37 cellular contexts compared by ENCODE assay signal in genomic region chr19:3659746-3660112, GRCh38. TPM values are rescaled to one million over a fixed set of nuclear protein-coding genes. Genes with fewer than 3 reads are reported as not detected.
"Had no signal": no experiment of that assay in that cellular context is flagged by ENCODE, and none has a peak within 500 bp of the region (broad histone marks: within the 10 kb centered on the region; RNA-seq: fewer than 3 reads in every experiment).

No MANE protein-coding gene starts in this region.

- H3K9me3 ChIP-seq: MG63 had no signal

- DNase-seq: Karpas-422, Kasumi-1, MG63, MM.1S, MV-4-11, NCI-H1048, NCI-H1092, NCI-H1092 treated with DMSO at 0.1 percent for 48 hours, NCI-H1105, NCI-H1105 treated with DMSO at 0.1 percent for 48 hours, NCI-H1417, NCI-H1417 treated with DMSO at 0.1 percent for 48 hours, NCI-H1436, NCI-H1436 treated with DMSO at 0.1 percent for 48 hours, NCI-H146, NCI-H1694, NCI-H1694 treated with DMSO at 0.1 percent for 48 hours, NCI-H187, NCI-H187 treated with DMSO at 0.1 percent for 48 hours, NCI-H1930, NCI-H2029, NCI-H2029 treated with DMSO at 0.1 percent for 48 hours, NCI-H2081, NCI-H2081 treated with DMSO at 0.1 percent for 48 hours, NCI-H2107, NCI-H2171, NCI-H2171 treated with DMSO at 0.1 percent for 48 hours, NCI-H2227 treated with DMSO at 0.1 percent for 48 hours, NCI-H226, NCI-H345, NCI-H446, NCI-H446 treated with DMSO at 0.1 percent for 48 hours, NCI-H510A, NCI-H510A treated with DMSO at 0.1 percent for 48 hours had no signal

- H3K4me3 ChIP-seq: MG63 had no signal

- H3K27ac ChIP-seq: KMS-11 had no signal

- H3K36me3 ChIP-seq: MG63 had no signal

- H3K27me3 ChIP-seq: MG63 had no signal

RNA-seq across cellular contexts. Expression of gene TJP3, which starts 48.5 kb away (rescaled TPM):
- total RNA-seq: LHCN-M2 had no signal

RNA-seq across cellular contexts. Expression of gene TBXA2R, which starts 53.1 kb away (rescaled TPM):
- total RNA-seq: MCF 10A had no signal
